19 cellular contexts compared by ENCODE assay signal in genomic region chr2:168139791-168140190, GRCh38.
DNase-seq lines count a peak whose midpoint lies in the region; ATAC-seq and TF ChIP-seq lines count a peak whose summit lies in the region.
"Had no signal": no experiment of that assay in that cellular context is flagged by ENCODE, and none has a peak within 500 bp of the region (broad histone marks: within the 10 kb centered on the region; RNA-seq: fewer than 3 reads in every experiment).

No MANE protein-coding gene starts in this region.

- peak overlapping the region; percentile 28 for H3K27ac Mint-ChIP-seq in activated T-helper 17 cell treated with anti-CD3 and anti-CD28 coated beads, Interleukin-2, amount 50 U/mL, for 72 hours
- H3K27ac Mint-ChIP-seq in chondrocyte (ENCODE audit: unreplicated experiment) (peak overlapping the region; percentile 23), Caco-2 (ENCODE audit: unreplicated experiment) (no peak overlapping the region)
- H3K27ac Mint-ChIP-seq: HFFc6 had no signal

- no TSS peak for BruUV-seq in Caco-2 (replicated peaks; lab: Mats Ljungman, UMichigan)

- TF ChIP-seq POLR2A in heart left ventricle (IDR thresholded peaks at IDR 0.05), result no peak

- H3K9me3 ChIP-seq in heart left ventricle (no peaks in the 10 kb centered on the region), right cardiac atrium (ENCODE audit: control insufficient read depth, low read length) (no peaks in the 10 kb centered on the region), Caco-2 (no peaks in the 10 kb centered on the region)

- H3K4me1 ChIP-seq in heart left ventricle (peaks cover 0 to 39% (median 14%) of the 10 kb centered on the region in 12 donors), right cardiac atrium (ENCODE audit: control insufficient read depth, insufficient read depth, low read length) (no peaks in the 10 kb centered on the region), Caco-2 (no peaks in the 10 kb centered on the region)

- H3K36me3 ChIP-seq in heart left ventricle, result peaks cover 0 to 9% (median 0%) of the 10 kb centered on the region in 9 donors
- H3K36me3 ChIP-seq in Caco-2 (ENCODE audit: control insufficient read depth, insufficient read depth, low read length), result no peaks in the 10 kb centered on the region

- H3K27me3 ChIP-seq in heart left ventricle (no peaks in the 10 kb centered on the region), right cardiac atrium (ENCODE audit: control insufficient read depth, insufficient read depth) (no peaks in the 10 kb centered on the region), Caco-2 (replicated peaks; ENCODE audit: control insufficient read depth, insufficient read depth, low read length) (no peaks in the 10 kb centered on the region)

- H3K9me3 Mint-ChIP-seq in activated T-helper 17 cell treated with anti-CD3 and anti-CD28 coated beads, Interleukin-2, amount 50 U/mL, for 72 hours, result no peaks in the 10 kb centered on the region
- no peaks in the 10 kb centered on the region for H3K9me3 Mint-ChIP-seq in chondrocyte (ENCODE audit: low read depth)
- no peaks in the 10 kb centered on the region for H3K9me3 Mint-ChIP-seq in Caco-2 (ENCODE audit: unreplicated experiment)
- H3K9me3 Mint-ChIP-seq: HFFc6 had no signal

- DNase-seq in heart left ventricle (no peak), right cardiac atrium (no peak), chondrocyte (ENCODE audit: low spot score) (no peak), pons (ENCODE audit: low spot score) (peak; percentile 43), germinal center (ENCODE audit: low spot score) (no peak), Caco-2 (no peak), AML-193 (lab: John Stamatoyannopoulos, UW) (no peak)
- DNase-seq: 8988T, COR-L47, DMS153, EL, HFFc6, NCI-H1048, NCI-H146, NCI-H2081 treated with DMSO at 0.1 percent for 48 hours, NCI-H510A treated with DMSO at 0.1 percent for 48 hours, PC-9 had no signal

- no peak overlapping the region for H3K4me3 Mint-ChIP-seq in activated T-helper 17 cell treated with anti-CD3 and anti-CD28 coated beads, Interleukin-2, amount 50 U/mL, for 72 hours
- no peak overlapping the region for H3K4me3 Mint-ChIP-seq in chondrocyte (ENCODE audit: unreplicated experiment)
- no peak overlapping the region for H3K4me3 Mint-ChIP-seq in Caco-2 (ENCODE audit: unreplicated experiment)
- H3K4me3 Mint-ChIP-seq: HFFc6 had no signal

- peaks cover 14% of the 10 kb centered on the region for H3K4me1 Mint-ChIP-seq in activated T-helper 17 cell treated with anti-CD3 and anti-CD28 coated beads, Interleukin-2, amount 50 U/mL, for 72 hours
- H3K4me1 Mint-ChIP-seq in chondrocyte (ENCODE audit: low read depth) (peaks cover 45% of the 10 kb centered on the region), Caco-2 (ENCODE audit: low read depth, unreplicated experiment) (no peaks in the 10 kb centered on the region)

- ATAC-seq in heart left ventricle (peak in 2 of 4 donors; percentile 21 to 66), right cardiac atrium (no peak)
- no peak for ATAC-seq in activated T-helper 17 cell treated with anti-CD3 and anti-CD28 coated beads, Interleukin-2, amount 50 U/mL, for 72 hours (replicated peaks)

- H3K4me3 ChIP-seq in heart left ventricle, result no peak overlapping the region
- H3K4me3 ChIP-seq in right cardiac atrium (ENCODE audit: low read length), result no peak overlapping the region
- no peak overlapping the region for H3K4me3 ChIP-seq in Caco-2 (ENCODE audit: low read depth, low read length)
- H3K4me3 ChIP-seq: PC-9 had no signal

- POLR2A ChIA-PET in Caco-2 (lab: Charles Lee), result no interaction called here

- H3K27ac ChIP-seq in heart left ventricle (peak overlapping the region in 8 of 12 donors; percentile 31 to 60 (median 40)), right cardiac atrium (ENCODE audit: low read length) (no peak overlapping the region)
- H3K27ac ChIP-seq: KMS-11, PC-9 had no signal

- H3K36me3 Mint-ChIP-seq in activated T-helper 17 cell treated with anti-CD3 and anti-CD28 coated beads, Interleukin-2, amount 50 U/mL, for 72 hours (ENCODE audit: low read depth), result peaks cover 58% of the 10 kb centered on the region
- peaks cover 16% of the 10 kb centered on the region for H3K36me3 Mint-ChIP-seq in chondrocyte (ENCODE audit: low read depth)
- no peaks in the 10 kb centered on the region for H3K36me3 Mint-ChIP-seq in Caco-2 (ENCODE audit: insufficient read depth, unreplicated experiment)

- 28 to 40% (median 29%) methylated on average over 2 of the region's 2 CpGs for WGBS in heart left ventricle, 4 donors
- 38% methylated on average over 2 of the region's 2 CpGs for WGBS in right cardiac atrium

- CTCF ChIA-PET in Caco-2 (lab: Charles Lee), result no interaction called here

- H3K27me3 Mint-ChIP-seq in activated T-helper 17 cell treated with anti-CD3 and anti-CD28 coated beads, Interleukin-2, amount 50 U/mL, for 72 hours, result no peaks in the 10 kb centered on the region
- no peaks in the 10 kb centered on the region for H3K27me3 Mint-ChIP-seq in chondrocyte (ENCODE audit: low read depth)
- H3K27me3 Mint-ChIP-seq in Caco-2 (ENCODE audit: insufficient read depth, unreplicated experiment), result no peaks in the 10 kb centered on the region

- TF ChIP-seq CTCF in heart left ventricle (IDR thresholded peaks at IDR 0.05) (no peak), chondrocyte (IDR thresholded peaks at IDR 0.05) (no peak), Caco-2 (IDR thresholded peaks at IDR 0.05; ENCODE audit: insufficient read depth in 1 of 2, low read depth in 1 of 2, low read length in 1 of 2, severe bottlenecking in 1 of 2, unreplicated experiment in 1 of 2) (no peak)

- intact Hi-C loops in heart left ventricle (cut with DNase I) (loop anchor here (5.0 to 10.0 kb wide), 6 partner anchors 55 to 195 kb away; partner anchors contain the start of gene STK39 (in 8 of the 10)), right cardiac atrium (cut with DNase I) (loop anchor here in 1 of 4 donors (10.0 kb wide), 1 partner anchor 105 kb away; the partner anchor contains the start of gene STK39), Caco-2 (cut with micrococcal nuclease; ENCODE audit: unreplicated experiment) (no loop called here)
